ENCODE assay signal across 9 cellular contexts in the genomic region with DNA sequence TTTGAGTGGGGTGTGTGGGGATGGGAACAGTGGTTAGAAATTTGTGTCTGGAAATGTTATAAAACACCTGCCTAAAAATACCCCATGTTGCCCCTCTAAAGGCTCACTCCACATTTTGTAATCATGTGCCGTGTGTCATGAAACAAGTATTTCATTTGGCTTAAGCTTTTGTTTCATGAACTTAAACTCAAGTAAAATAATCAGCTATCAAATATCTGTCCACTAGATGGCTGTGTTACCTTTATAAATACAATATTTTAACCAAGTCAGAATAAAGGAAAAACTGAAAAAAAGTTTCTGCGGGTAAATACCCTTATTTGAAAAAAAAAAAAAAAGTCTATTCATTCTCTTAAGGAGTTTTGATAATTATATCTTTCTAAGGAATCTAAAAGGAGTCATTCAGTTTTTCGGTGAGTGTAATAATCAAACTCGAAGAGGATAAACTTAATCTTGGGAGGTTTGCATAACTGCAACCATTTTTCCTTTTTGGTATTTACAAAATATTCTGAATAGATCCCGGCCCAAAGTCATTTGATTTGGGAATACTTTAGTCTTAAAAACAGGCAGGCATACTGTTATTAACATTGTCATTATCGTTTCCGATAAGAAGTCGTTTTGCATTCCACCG. TPM values are rescaled to one million over a fixed set of nuclear protein-coding genes. Genes with fewer than 3 reads are reported as not detected.
A peak's percentile ranks its signal among the peaks of the same experiment; 100 is the strongest.
DNase-seq lines count a peak whose midpoint lies in the region; ATAC-seq and TF ChIP-seq lines count a peak whose summit lies in the region.
"Had no signal": no experiment of that assay in that cellular context is flagged by ENCODE, and none has a peak within 500 bp of the region (broad histone marks: within the 10 kb centered on the region; RNA-seq: fewer than 3 reads in every experiment).

No MANE protein-coding gene starts in this region.

- H3K9me3 ChIP-seq in left ventricle myocardium inferior (replicated peaks): no peaks in the 10 kb centered on the region

- H3K27me3 ChIP-seq in left ventricle myocardium inferior (ENCODE audit: low read depth): no peaks in the 10 kb centered on the region

- no peaks in the 10 kb centered on the region for H3K4me1 ChIP-seq in left ventricle myocardium inferior

- H3K27ac Mint-ChIP-seq in activated T-helper 1 cell treated with anti-CD3 and anti-CD28 coated beads, Interleukin-12 subunit alpha, Interleukin-12 subunit beta, Interleukin-2, Interleukin-4 antibody, amounts not matched to agents 30 ng/mL and 10 ng/mL and 1 ng/mL, durations not matched to agents 14 hours and 24 hours and 36 hours: no peak overlapping the region
- H3K27ac Mint-ChIP-seq: stimulated activated naive CD8-positive, alpha-beta T cell treated with anti-CD3 and anti-CD28 coated beads, Interleukin-15, Interleukin-2, amounts not matched to agents 100 ng/mL and 50 ng/mL, for 24 hours had no signal

- no peak overlapping the region for H3K4me3 ChIP-seq in left ventricle myocardium inferior

- DNase-seq in left ventricle myocardium inferior: no peak
- no peak for DNase-seq in Right ventricle myocardium superior
- DNase-seq in NOMO-1 treated with DMSO at 0.1 percent for 48 hours (lab: John Stamatoyannopoulos, UW; ENCODE audit: unreplicated experiment): peak; percentile 37
- no peak for DNase-seq in epithelial cell of prostate (ENCODE audit: low read depth, low spot score)
- DNase-seq in pulmonary artery endothelial cell (ENCODE audit: low read depth, low spot score): peak; percentile 29
- no peak for DNase-seq in activated T-helper 1 cell treated with anti-CD3 and anti-CD28 coated beads, Interleukin-12 subunit alpha, Interleukin-12 subunit beta, Interleukin-2, Interleukin-4 antibody, amounts not matched to agents 30 ng/mL and 10 ng/mL and 1 ng/mL, durations not matched to agents 14 hours and 24 hours and 36 hours (ENCODE audit: low spot score)
- no peak for DNase-seq in islet precursor cell

- peak; percentile 59 for TF ChIP-seq CTCF in left ventricle myocardium inferior (IDR thresholded peaks at IDR 0.05; ENCODE audit: borderline replicate concordance)

- peaks cover 25% of the 10 kb centered on the region for H3K27me3 Mint-ChIP-seq in activated T-helper 1 cell treated with anti-CD3 and anti-CD28 coated beads, Interleukin-12 subunit alpha, Interleukin-12 subunit beta, Interleukin-2, Interleukin-4 antibody, amounts not matched to agents 30 ng/mL and 10 ng/mL and 1 ng/mL, durations not matched to agents 14 hours and 24 hours and 36 hours (ENCODE audit: insufficient read depth)

- H3K36me3 Mint-ChIP-seq in activated T-helper 1 cell treated with anti-CD3 and anti-CD28 coated beads, Interleukin-12 subunit alpha, Interleukin-12 subunit beta, Interleukin-2, Interleukin-4 antibody, amounts not matched to agents 30 ng/mL and 10 ng/mL and 1 ng/mL, durations not matched to agents 14 hours and 24 hours and 36 hours (ENCODE audit: low read depth): no peaks in the 10 kb centered on the region

- H3K9me3 Mint-ChIP-seq in activated T-helper 1 cell treated with anti-CD3 and anti-CD28 coated beads, Interleukin-12 subunit alpha, Interleukin-12 subunit beta, Interleukin-2, Interleukin-4 antibody, amounts not matched to agents 30 ng/mL and 10 ng/mL and 1 ng/mL, durations not matched to agents 14 hours and 24 hours and 36 hours: no peaks in the 10 kb centered on the region
- H3K9me3 Mint-ChIP-seq: stimulated activated naive CD8-positive, alpha-beta T cell treated with anti-CD3 and anti-CD28 coated beads, Interleukin-15, Interleukin-2, amounts not matched to agents 100 ng/mL and 50 ng/mL, for 24 hours had no signal

- no peak overlapping the region for H3K4me3 Mint-ChIP-seq in activated T-helper 1 cell treated with anti-CD3 and anti-CD28 coated beads, Interleukin-12 subunit alpha, Interleukin-12 subunit beta, Interleukin-2, Interleukin-4 antibody, amounts not matched to agents 30 ng/mL and 10 ng/mL and 1 ng/mL, durations not matched to agents 14 hours and 24 hours and 36 hours
- H3K4me3 Mint-ChIP-seq: stimulated activated naive CD8-positive, alpha-beta T cell treated with anti-CD3 and anti-CD28 coated beads, Interleukin-15, Interleukin-2, amounts not matched to agents 100 ng/mL and 50 ng/mL, for 24 hours had no signal

- no peak overlapping the region for H3K27ac ChIP-seq in left ventricle myocardium inferior (replicated peaks)
- H3K27ac ChIP-seq in epithelial cell of prostate: peak overlapping the region; percentile 88

- intact Hi-C loops in left ventricle myocardium inferior (cut with micrococcal nuclease) (loop anchor here (5.0 kb wide), 1 partner anchor 480 kb away; no protein-coding TSS in a partner anchor), Right ventricle myocardium superior (cut with DNase I) (loop anchor here (5.0 kb wide), 1 partner anchor 480 kb away; no protein-coding TSS in a partner anchor)
- intact Hi-C loops in activated T-helper 1 cell treated with anti-CD3 and anti-CD28 coated beads, Interleukin-12 subunit alpha, Interleukin-12 subunit beta, Interleukin-2, Interleukin-4 antibody, amounts not matched to agents 30 ng/mL and 10 ng/mL and 1 ng/mL, durations not matched to agents 14 hours and 24 hours and 36 hours (cut with micrococcal nuclease): no loop called here

- H3K36me3 ChIP-seq in left ventricle myocardium inferior: no peaks in the 10 kb centered on the region

- H3K4me1 Mint-ChIP-seq in activated T-helper 1 cell treated with anti-CD3 and anti-CD28 coated beads, Interleukin-12 subunit alpha, Interleukin-12 subunit beta, Interleukin-2, Interleukin-4 antibody, amounts not matched to agents 30 ng/mL and 10 ng/mL and 1 ng/mL, durations not matched to agents 14 hours and 24 hours and 36 hours (ENCODE audit: low read depth): no peaks in the 10 kb centered on the region

- ATAC-seq in Right ventricle myocardium superior (ENCODE audit: poor library complexity) (no peak), GM21360 (IDR thresholded peaks at IDR 0.05; ENCODE audit: unreplicated experiment) (no peak)

RNA-seq across cellular contexts. Expression of a gene that starts 29.9 kb away (rescaled TPM):
- total RNA-seq in left ventricle myocardium inferior (30.9 TPM), Right ventricle myocardium superior (28.2 TPM), pulmonary artery endothelial cell (21.1 and 27.1 TPM in 2 replicates)
- total RNA-seq in activated T-helper 1 cell treated with anti-CD3 and anti-CD28 coated beads, Interleukin-12 subunit alpha, Interleukin-12 subunit beta, Interleukin-2, Interleukin-4 antibody, amounts not matched to agents 30 ng/mL and 10 ng/mL and 1 ng/mL, durations not matched to agents 14 hours and 24 hours and 36 hours: 22.7 and 23.2 TPM in 2 replicates

RNA-seq across cellular contexts. Expression of a gene that starts 49.5 kb away (rescaled TPM):
- total RNA-seq in left ventricle myocardium inferior: 1.6 TPM
- total RNA-seq in Right ventricle myocardium superior: 1.9 TPM
- total RNA-seq in pulmonary artery endothelial cell: 13.7 and 21.6 TPM in 2 replicates
- 29.4 and 33.2 TPM in 2 replicates for total RNA-seq in activated T-helper 1 cell treated with anti-CD3 and anti-CD28 coated beads, Interleukin-12 subunit alpha, Interleukin-12 subunit beta, Interleukin-2, Interleukin-4 antibody, amounts not matched to agents 30 ng/mL and 10 ng/mL and 1 ng/mL, durations not matched to agents 14 hours and 24 hours and 36 hours

Comparison
In these comparisons a context has a peak if more than half of its experiments do, and no peak if none do; other contexts are left out.
1. DNase-seq: peak in NOMO-1 treated with DMSO at 0.1 percent for 48 hours (single experiment) and pulmonary artery endothelial cell (single experiment); none in left ventricle myocardium inferior (single experiment), Right ventricle myocardium superior (single experiment), epithelial cell of prostate (single experiment), activated T-helper 1 cell treated with anti-CD3 and anti-CD28 coated beads, Interleukin-12 subunit alpha, Interleukin-12 subunit beta, Interleukin-2, Interleukin-4 antibody, amounts not matched to agents 30 ng/mL and 10 ng/mL and 1 ng/mL, durations not matched to agents 14 hours and 24 hours and 36 hours (single experiment) and islet precursor cell (single experiment).